8 cellular contexts compared by ENCODE assay signal in the genomic region with DNA sequence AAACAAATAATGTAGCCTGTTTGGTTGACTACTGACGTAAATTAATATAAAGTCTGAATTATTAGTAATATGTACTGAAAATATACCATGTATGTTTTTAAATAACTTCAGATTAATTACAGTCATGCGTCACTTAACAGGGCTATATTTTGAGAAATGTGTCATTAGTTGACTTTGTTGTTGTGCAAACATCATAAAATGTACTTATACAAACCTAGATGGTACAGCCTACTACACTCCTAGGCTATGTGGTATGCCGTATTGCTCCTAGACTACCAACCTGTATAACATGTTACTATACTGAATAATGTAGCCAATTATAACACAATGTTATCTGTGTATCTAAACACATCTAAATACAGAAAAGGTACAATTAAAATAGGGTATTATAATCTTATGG.
"Had no signal": no experiment of that assay in that cellular context is flagged by ENCODE, and none has a peak within 500 bp of the region (broad histone marks: within the 10 kb centered on the region; RNA-seq: fewer than 3 reads in every experiment).

No MANE protein-coding gene starts in this region.

- H3K4me3 ChIP-seq: K562 had no signal

- H3K27ac ChIP-seq: HL-60, KMS-11 had no signal

- FAIRE-seq: HepG2, HTR-8/SVneo, K562 had no signal

- ATAC-seq: HepG2, K562 had no signal

- H3K4me2 ChIP-seq: KMS-11 had no signal

- H3K9ac ChIP-seq: KMS-11 had no signal

- DNase-seq: IMR-90, KBM-7, KG1 had no signal
